ENCODE assay signal across 20 cellular contexts in the genomic region with DNA sequence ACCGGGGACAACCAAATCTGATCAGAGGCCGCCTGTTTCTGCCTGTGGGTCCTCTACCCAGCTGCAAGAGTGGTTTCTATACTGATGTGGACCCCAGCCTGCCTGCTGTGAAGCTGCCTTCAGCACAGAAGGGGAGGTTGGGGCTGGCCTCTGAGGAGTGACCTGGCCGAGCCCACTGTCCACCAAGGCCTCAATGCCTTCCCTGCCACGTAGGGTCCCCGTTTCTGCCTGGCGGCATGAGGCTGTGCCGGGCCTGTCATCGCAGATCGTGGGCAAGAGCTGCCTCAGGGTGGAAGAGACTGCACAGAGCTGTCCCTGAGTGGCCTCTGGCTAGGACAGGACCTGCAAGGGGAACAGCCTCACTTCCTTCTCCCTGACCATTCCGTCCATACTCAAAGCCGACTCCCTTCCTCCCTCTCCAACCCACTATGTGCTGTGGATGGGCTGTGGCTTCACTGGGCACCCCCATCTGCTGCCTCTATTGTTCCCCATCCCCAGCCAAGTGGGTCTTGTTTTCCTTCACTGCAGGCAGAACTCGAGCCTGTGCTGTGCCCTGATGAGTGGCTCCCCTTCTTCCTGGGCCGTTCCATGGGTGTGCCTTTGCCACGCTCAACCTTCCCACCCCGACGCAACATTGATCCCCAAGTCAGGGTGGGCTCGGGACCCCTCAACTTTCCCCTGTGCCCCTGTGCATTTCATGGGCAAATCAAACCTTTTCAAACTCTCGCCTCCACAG.
DNase-seq lines count a peak whose midpoint lies in the region; ATAC-seq and TF ChIP-seq lines count a peak whose summit lies in the region.
"Had no signal": no experiment of that assay in that cellular context is flagged by ENCODE, and none has a peak within 500 bp of the region (broad histone marks: within the 10 kb centered on the region; RNA-seq: fewer than 3 reads in every experiment).

No MANE protein-coding gene starts in this region.

- no peaks in the 10 kb centered on the region for H3K36me3 ChIP-seq in upper lobe of right lung
- H3K36me3 ChIP-seq: BLaER1 treated with 17β-estradiol and CSF1 and Interleukin-3, amounts not matched to agents 10 nM and 100 nM; SJSA1 had no signal

- H3K4me3 Mint-ChIP-seq in activated CD8-positive, alpha-beta memory T cell treated with anti-CD3 and anti-CD28 coated beads, Interleukin-2, amount 10 ng/mL, durations not matched to agents 7 days and 5 days = no peak overlapping the region
- no peak overlapping the region for H3K4me3 Mint-ChIP-seq in neural crest cell
- no peak overlapping the region for H3K4me3 Mint-ChIP-seq in type B pancreatic cell
- H3K4me3 Mint-ChIP-seq: CD8-positive, alpha-beta memory T cell; IgD-negative memory B cell had no signal

- peaks cover 11% of the 10 kb centered on the region for H3K4me1 Mint-ChIP-seq in activated CD8-positive, alpha-beta memory T cell treated with anti-CD3 and anti-CD28 coated beads, Interleukin-2, amount 10 ng/mL, durations not matched to agents 7 days and 5 days
- H3K4me1 Mint-ChIP-seq in neural crest cell = peaks cover 12% of the 10 kb centered on the region
- peaks cover 16% of the 10 kb centered on the region for H3K4me1 Mint-ChIP-seq in type B pancreatic cell (ENCODE audit: unreplicated experiment)

- H3K36me3 Mint-ChIP-seq in activated CD8-positive, alpha-beta memory T cell treated with anti-CD3 and anti-CD28 coated beads, Interleukin-2, amount 10 ng/mL, durations not matched to agents 7 days and 5 days = no peaks in the 10 kb centered on the region
- H3K36me3 Mint-ChIP-seq in neural crest cell (ENCODE audit: low read depth) (peaks cover 10% of the 10 kb centered on the region), type B pancreatic cell (peaks cover 5% of the 10 kb centered on the region)

- intact Hi-C loops in upper lobe of right lung (cut with DNase I) = no loop called here

- CTCF ChIA-PET in activated CD8-positive, alpha-beta memory T cell treated with anti-CD3 and anti-CD28 coated beads, Interleukin-2, amount 10 ng/mL, durations not matched to agents 7 days and 5 days (lab: Charles Lee) = no interaction called here

- DNase-seq in activated CD8-positive, alpha-beta memory T cell treated with anti-CD3 and anti-CD28 coated beads, Interleukin-2, amount 10 ng/mL, durations not matched to agents 7 days and 5 days = peak; percentile 29
- no peak for DNase-seq in activated CD8-positive, alpha-beta memory T cell treated with anti-CD3 and anti-CD28 coated beads, Interleukin-2, amount 50 U/mL, for 48 hours
- peak; percentile 46 for DNase-seq in ecto neural progenitor cell (ENCODE audit: low spot score)
- no peak for DNase-seq in neural crest cell (ENCODE audit: low read depth, low spot score)
- DNase-seq in upper lobe of right lung = no peak
- no peak for DNase-seq in type B pancreatic cell (ENCODE audit: extremely low spot score, unreplicated experiment)
- DNase-seq: CD8-positive, alpha-beta memory T cell; GDM1; NCI-H1105; NCI-H1694; NCI-H226; NCI-H69; RPMI8226 had no signal

- no peak overlapping the region for H3K27ac Mint-ChIP-seq in activated CD8-positive, alpha-beta memory T cell treated with anti-CD3 and anti-CD28 coated beads, Interleukin-2, amount 10 ng/mL, durations not matched to agents 7 days and 5 days
- peak overlapping the region; percentile 75 for H3K27ac Mint-ChIP-seq in neural crest cell (ENCODE audit: unreplicated experiment)
- H3K27ac Mint-ChIP-seq in type B pancreatic cell = no peak overlapping the region
- H3K27ac Mint-ChIP-seq: CD8-positive, alpha-beta memory T cell; IgD-negative memory B cell had no signal

- TF ChIP-seq CTCF in neural crest cell (conservative IDR thresholded peaks at IDR 0.05) = no peak
- TF ChIP-seq CTCF in upper lobe of right lung (IDR thresholded peaks at IDR 0.05) = no peak
- TF ChIP-seq CTCF in type B pancreatic cell (conservative IDR thresholded peaks at IDR 0.05) = no peak

- no peaks in the 10 kb centered on the region for H3K9me3 Mint-ChIP-seq in activated CD8-positive, alpha-beta memory T cell treated with anti-CD3 and anti-CD28 coated beads, Interleukin-2, amount 10 ng/mL, durations not matched to agents 7 days and 5 days (ENCODE audit: low read depth)
- H3K9me3 Mint-ChIP-seq in neural crest cell (peaks cover 14% of the 10 kb centered on the region), type B pancreatic cell (peaks cover 15% of the 10 kb centered on the region)

- no peak for ATAC-seq in activated CD8-positive, alpha-beta memory T cell treated with anti-CD3 and anti-CD28 coated beads, Interleukin-2, amount 10 ng/mL, durations not matched to agents 7 days and 5 days
- peak; percentile 31 for ATAC-seq in upper lobe of right lung
- ATAC-seq in GM21619 (IDR thresholded peaks at IDR 0.05; ENCODE audit: unreplicated experiment) = no peak
- ATAC-seq in GM19395 (IDR thresholded peaks at IDR 0.05; ENCODE audit: unreplicated experiment) = no peak
- ATAC-seq: A549, GM12878 had no signal

- no peak overlapping the region for H3K4me3 ChIP-seq in upper lobe of right lung
- H3K4me3 ChIP-seq: A549; BLaER1 treated with 17β-estradiol and CSF1 and Interleukin-3, amounts not matched to agents 10 nM and 100 nM; GM12878; SJSA1 had no signal

- no peak overlapping the region for H3K27ac ChIP-seq in upper lobe of right lung
- H3K27ac ChIP-seq: A549; BLaER1 treated with 17β-estradiol and CSF1 and Interleukin-3, amounts not matched to agents 10 nM and 100 nM; SJSA1 had no signal

- peaks cover 41% of the 10 kb centered on the region for H3K27me3 Mint-ChIP-seq in activated CD8-positive, alpha-beta memory T cell treated with anti-CD3 and anti-CD28 coated beads, Interleukin-2, amount 10 ng/mL, durations not matched to agents 7 days and 5 days
- H3K27me3 Mint-ChIP-seq in neural crest cell (ENCODE audit: low read depth) (peaks cover 10% of the 10 kb centered on the region), type B pancreatic cell (peaks cover 11% of the 10 kb centered on the region)

- no peaks in the 10 kb centered on the region for H3K4me1 ChIP-seq in upper lobe of right lung
- H3K4me1 ChIP-seq: A549, SJSA1 had no signal

- no peaks in the 10 kb centered on the region for H3K27me3 ChIP-seq in upper lobe of right lung
- H3K27me3 ChIP-seq: SJSA1 had no signal

- H3K9me3 ChIP-seq in upper lobe of right lung = no peaks in the 10 kb centered on the region
- H3K9me3 ChIP-seq: SJSA1 had no signal

Comparison
In these comparisons a context has a peak if more than half of its experiments do, and no peak if none do; other contexts are left out.
1. DNase-seq: peak in activated CD8-positive, alpha-beta memory T cell treated with anti-CD3 and anti-CD28 coated beads, Interleukin-2, amount 10 ng/mL, durations not matched to agents 7 days and 5 days (single experiment) and ecto neural progenitor cell (single experiment); none in activated CD8-positive, alpha-beta memory T cell treated with anti-CD3 and anti-CD28 coated beads, Interleukin-2, amount 50 U/mL, for 48 hours (single experiment), neural crest cell (single experiment), upper lobe of right lung (single experiment) and type B pancreatic cell (single experiment).